20 cellular contexts compared by ENCODE assay signal in genomic region chr1:236176337-236177336, GRCh38. TPM values are rescaled to one million over a fixed set of nuclear protein-coding genes. Genes with fewer than 3 reads are reported as not detected.
A peak's percentile ranks its signal among the peaks of the same experiment; 100 is the strongest.
DNase-seq lines count a peak whose midpoint lies in the region; ATAC-seq and TF ChIP-seq lines count a peak whose summit lies in the region.
"Had no signal": no experiment of that assay in that cellular context is flagged by ENCODE, and none has a peak within 500 bp of the region (broad histone marks: within the 10 kb centered on the region; RNA-seq: fewer than 3 reads in every experiment).

No MANE protein-coding gene starts in this region.

- H3K9me3 Mint-ChIP-seq in osteocyte (ENCODE audit: unreplicated experiment) = no peaks in the 10 kb centered on the region
- H3K9me3 Mint-ChIP-seq: activated naive CD8-positive, alpha-beta T cell treated with anti-CD3 and anti-CD28 coated beads for 36 hours had no signal

- in situ Hi-C loops in gastrocnemius medialis (cut with MboI; ENCODE audit: low sequenced_read_pairs in 4 of 4) = no loop called here

- H3K27me3 ChIP-seq in uterus (no peaks in the 10 kb centered on the region), gastrocnemius medialis (no peaks in the 10 kb centered on the region)
- H3K27me3 ChIP-seq: heart right ventricle had no signal

- no peak for ATAC-seq in esophagus mucosa
- ATAC-seq in gastrocnemius medialis = no peak

- H3K27me3 Mint-ChIP-seq in osteocyte (ENCODE audit: unreplicated experiment) = no peaks in the 10 kb centered on the region
- H3K27me3 Mint-ChIP-seq: activated naive CD8-positive, alpha-beta T cell treated with anti-CD3 and anti-CD28 coated beads for 36 hours; B cell had no signal

- H3K27ac ChIP-seq in uterus (no peak overlapping the region), gastrocnemius medialis (no peak overlapping the region)
- H3K27ac ChIP-seq: heart right ventricle, parathyroid adenoma had no signal

- peak; percentile 20 for DNase-seq in D341Med (ENCODE audit: low spot score)
- DNase-seq in OCI-M1 (lab: John Stamatoyannopoulos, UW) = peak; percentile 9
- peak; percentile 24 for DNase-seq in fibroblast of pulmonary artery (ENCODE audit: low read depth)
- no peak for DNase-seq in osteocyte (ENCODE audit: extremely low spot score, unreplicated experiment)
- DNase-seq in uterus = no peak
- no peak for DNase-seq in gastrocnemius medialis
- DNase-seq in NCI-H524 (lab: John Stamatoyannopoulos, UW) = no peak
- DNase-seq: activated CD4-positive, alpha-beta T cell treated with anti-CD3 and anti-CD28 coated beads, Interleukin-2, amount 50 U/mL, for 48 hours; activated naive CD8-positive, alpha-beta T cell treated with anti-CD3 and anti-CD28 coated beads for 36 hours; activated T-cell treated with anti-CD3 and anti-CD28 coated beads, Interleukin-2, amount 50 U/mL, for 48 hours; caudate nucleus; DMS153; heart right ventricle; islet precursor cell; Kasumi-1; NCI-H1436; stimulated activated CD4-positive, alpha-beta T cell treated with anti-CD3 and anti-CD28 coated beads, Interleukin-15, amount 100 ng/mL, for 24 hours had no signal

- H3K4me1 ChIP-seq in uterus (no peaks in the 10 kb centered on the region), gastrocnemius medialis (no peaks in the 10 kb centered on the region)
- H3K4me1 ChIP-seq: parathyroid adenoma had no signal

- peaks cover 12% of the 10 kb centered on the region for H3K36me3 Mint-ChIP-seq in osteocyte (ENCODE audit: unreplicated experiment)
- H3K36me3 Mint-ChIP-seq: activated naive CD8-positive, alpha-beta T cell treated with anti-CD3 and anti-CD28 coated beads for 36 hours had no signal

- TF ChIP-seq CTCF in fibroblast of pulmonary artery (IDR thresholded peaks at IDR 0.05; ENCODE audit: low read length, missing control alignments) (no peak), osteocyte (IDR thresholded peaks at IDR 0.05) (no peak), uterus (IDR thresholded peaks at IDR 0.05) (no peak), gastrocnemius medialis (IDR thresholded peaks at IDR 0.05 in 4 of 5, conservative IDR thresholded peaks at IDR 0.05 in 1 of 5) (no peak)

- H3K27ac Mint-ChIP-seq in osteocyte (ENCODE audit: unreplicated experiment) = peak overlapping the region; percentile 15
- H3K27ac Mint-ChIP-seq: activated naive CD8-positive, alpha-beta T cell treated with anti-CD3 and anti-CD28 coated beads for 36 hours; B cell had no signal

- TF ChIP-seq POLR2A in uterus (IDR thresholded peaks at IDR 0.05) (no peak), gastrocnemius medialis (IDR thresholded peaks at IDR 0.05) (no peak)

- H3K9me3 ChIP-seq in uterus = no peaks in the 10 kb centered on the region
- H3K9me3 ChIP-seq in gastrocnemius medialis = no peaks in the 10 kb centered on the region
- H3K9me3 ChIP-seq: heart right ventricle had no signal

- intact Hi-C loops in uterus (cut with DNase I; ENCODE audit: low total_unique reads) (no loop called here), gastrocnemius medialis (cut with DNase I; ENCODE audit: low total_unique reads) (no loop called here)

- no peak overlapping the region for H3K4me3 Mint-ChIP-seq in osteocyte (ENCODE audit: unreplicated experiment)
- H3K4me3 Mint-ChIP-seq: activated naive CD8-positive, alpha-beta T cell treated with anti-CD3 and anti-CD28 coated beads for 36 hours; B cell had no signal

- peaks cover 22% of the 10 kb centered on the region for H3K4me1 Mint-ChIP-seq in osteocyte (ENCODE audit: unreplicated experiment)

- H3K36me3 ChIP-seq in uterus (no peaks in the 10 kb centered on the region), gastrocnemius medialis (no peaks in the 10 kb centered on the region)

- H3K4me3 ChIP-seq in fibroblast of pulmonary artery (replicated peaks; ENCODE audit: low read depth, low read length) (no peak overlapping the region), uterus (no peak overlapping the region), gastrocnemius medialis (no peak overlapping the region)
- H3K4me3 ChIP-seq: heart right ventricle had no signal

RNA-seq across cellular contexts. Expression of gene GPR137B, which starts 34.3 kb away (rescaled TPM):
- total RNA-seq in osteocyte (17.3 and 19.8 TPM in 2 replicates), esophagus mucosa (3.8 TPM), uterus (10 to 100 TPM in 3 of 4 donors, under 1 TPM in 1; 0.29 to 15.1 (median 11.2) TPM), gastrocnemius medialis (1 to 10 TPM in 3 of 4 donors, under 1 TPM in 1; 0.75 to 5.5 (median 5.4) TPM)

Comparison
In these comparisons a context has a peak if more than half of its experiments do, and no peak if none do; other contexts are left out.
1. DNase-seq: peak in D341Med (single experiment), OCI-M1 (single experiment) and fibroblast of pulmonary artery (single experiment); none in osteocyte (single experiment), uterus (0 of 2), gastrocnemius medialis (0 of 2) and NCI-H524 (0 of 2).